8 cellular contexts compared by ENCODE assay signal in the genomic region with DNA sequence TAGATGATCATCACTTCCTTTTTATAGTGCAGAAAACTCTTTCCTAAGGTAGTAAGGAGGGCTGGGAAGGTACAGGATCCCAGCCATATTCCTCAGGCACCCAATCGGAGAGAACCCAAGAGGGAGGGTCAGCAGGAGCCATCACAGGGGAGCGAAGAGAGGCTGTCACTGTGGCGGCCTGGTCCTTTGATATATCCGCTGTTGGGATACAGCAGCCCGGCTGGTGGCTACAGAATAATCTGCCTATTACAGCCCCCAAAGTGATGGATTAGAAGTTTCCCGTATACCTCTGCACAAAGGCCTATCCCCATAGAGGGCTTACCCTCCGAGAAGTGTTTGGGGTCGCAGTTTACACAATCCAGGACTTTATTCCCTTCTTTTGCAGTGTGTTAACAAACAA. TPM values are rescaled to one million over a fixed set of nuclear protein-coding genes. Genes with fewer than 3 reads are reported as not detected.
DNase-seq lines count a peak whose midpoint lies in the region; ATAC-seq and TF ChIP-seq lines count a peak whose summit lies in the region.

No MANE protein-coding gene starts in this region.

- intact Hi-C loops in activated CD4-positive, alpha-beta memory T cell treated with anti-CD3 and anti-CD28 coated beads for 36 hours (cut with micrococcal nuclease) = loop anchor here (1.0 to 10.0 kb wide), 3 partner anchors 10 to 1895 kb away; partner anchors contain the start of gene ZDHHC5

- ATAC-seq in activated T-cell treated with anti-CD3 and anti-CD28 coated beads, Interleukin-2, amount 50 U/mL, for 72 hours (replicated peaks in 1 of 2) = peak in 1 of 2 donors; percentile 0
- ATAC-seq in GM21529 (IDR thresholded peaks at IDR 0.05; ENCODE audit: unreplicated experiment) = no peak

- H3K9me3 Mint-ChIP-seq in activated T-cell treated with anti-CD3 and anti-CD28 coated beads, Interleukin-2, amount 50 U/mL, for 72 hours = no peaks in the 10 kb centered on the region
- H3K9me3 Mint-ChIP-seq in activated CD4-positive, alpha-beta memory T cell treated with anti-CD3 and anti-CD28 coated beads for 36 hours = peaks cover 2% of the 10 kb centered on the region
- no peaks in the 10 kb centered on the region for H3K9me3 Mint-ChIP-seq in type B pancreatic cell

- H3K9me3 ChIP-seq in iPS-18c (ENCODE audit: control insufficient read depth, insufficient read depth, low read length) = no peaks in the 10 kb centered on the region

- H3K36me3 Mint-ChIP-seq in activated T-cell treated with anti-CD3 and anti-CD28 coated beads, Interleukin-2, amount 50 U/mL, for 72 hours (ENCODE audit: insufficient read depth in 2 of 2) = peaks cover 2% of the 10 kb centered on the region in 2 donors
- H3K36me3 Mint-ChIP-seq in activated CD4-positive, alpha-beta memory T cell treated with anti-CD3 and anti-CD28 coated beads for 36 hours = peaks cover 9% of the 10 kb centered on the region
- H3K36me3 Mint-ChIP-seq in type B pancreatic cell = peaks cover 4% of the 10 kb centered on the region

- CTCF ChIA-PET in activated CD4-positive, alpha-beta memory T cell treated with anti-CD3 and anti-CD28 coated beads for 36 hours (lab: Charles Lee) = interaction anchor here (1.8 to 3.2 kb wide), 2 partner anchors 9 to 23 kb away, joined by 9 to 12 read pairs; no protein-coding TSS in a partner anchor

- peak overlapping the region; percentile 79 to 90 for H3K4me3 Mint-ChIP-seq in activated T-cell treated with anti-CD3 and anti-CD28 coated beads, Interleukin-2, amount 50 U/mL, for 72 hours
- peak overlapping the region; percentile 93 for H3K4me3 Mint-ChIP-seq in activated CD4-positive, alpha-beta memory T cell treated with anti-CD3 and anti-CD28 coated beads for 36 hours
- peak overlapping the region; percentile 95 for H3K4me3 Mint-ChIP-seq in type B pancreatic cell

- H3K27ac Mint-ChIP-seq in activated T-cell treated with anti-CD3 and anti-CD28 coated beads, Interleukin-2, amount 50 U/mL, for 72 hours = peak overlapping the region; percentile 100
- H3K27ac Mint-ChIP-seq in activated CD4-positive, alpha-beta memory T cell treated with anti-CD3 and anti-CD28 coated beads for 36 hours = peak overlapping the region; percentile 96
- peak overlapping the region; percentile 98 for H3K27ac Mint-ChIP-seq in type B pancreatic cell

- H3K4me3 ChIP-seq in iPS-18c (ENCODE audit: insufficient read depth, low read depth, low read length) = peak overlapping the region; percentile 50; the same call in 1 of the 2 replicates

- TF ChIP-seq CTCF in type B pancreatic cell (conservative IDR thresholded peaks at IDR 0.05) = no peak

- DNase-seq in activated T-cell treated with anti-CD3 and anti-CD28 coated beads, Interleukin-2, amount 50 U/mL, for 72 hours = no peak
- DNase-seq in activated T-cell treated with anti-CD3 and anti-CD28 coated beads, Interleukin-2, amount 50 U/mL, for 48 hours = no peak
- DNase-seq in activated CD4-positive, alpha-beta memory T cell treated with anti-CD3 and anti-CD28 coated beads for 36 hours = no peak
- DNase-seq in type B pancreatic cell (ENCODE audit: extremely low spot score, unreplicated experiment) = no peak
- no peak for DNase-seq in medulla oblongata (ENCODE audit: extremely low spot score)
- DNase-seq in NK-92 treated with Interleukin-12 subunit alpha and Interleukin-12 subunit beta, amount 100 ng/mL, for 24 hours (lab: John Stamatoyannopoulos, UW) = no peak

- no peaks in the 10 kb centered on the region for H3K27me3 Mint-ChIP-seq in activated T-cell treated with anti-CD3 and anti-CD28 coated beads, Interleukin-2, amount 50 U/mL, for 72 hours (ENCODE audit: low read depth)
- peaks cover 4% of the 10 kb centered on the region for H3K27me3 Mint-ChIP-seq in activated CD4-positive, alpha-beta memory T cell treated with anti-CD3 and anti-CD28 coated beads for 36 hours
- peaks cover 20% of the 10 kb centered on the region for H3K27me3 Mint-ChIP-seq in type B pancreatic cell

- peaks cover 66% of the 10 kb centered on the region for H3K4me1 Mint-ChIP-seq in activated T-cell treated with anti-CD3 and anti-CD28 coated beads, Interleukin-2, amount 50 U/mL, for 72 hours (ENCODE audit: low read depth)
- H3K4me1 Mint-ChIP-seq in activated CD4-positive, alpha-beta memory T cell treated with anti-CD3 and anti-CD28 coated beads for 36 hours (ENCODE audit: low read depth) = peaks cover 44% of the 10 kb centered on the region
- peaks cover 23% of the 10 kb centered on the region for H3K4me1 Mint-ChIP-seq in type B pancreatic cell (ENCODE audit: unreplicated experiment)

- POLR2A ChIA-PET in activated CD4-positive, alpha-beta memory T cell treated with anti-CD3 and anti-CD28 coated beads for 36 hours (lab: Charles Lee) = interaction anchor here (1.3 to 1.5 kb wide), 2 partner anchors 10 to 109 kb away, joined by 5 to 6 read pairs; partner anchors contain the start of gene PATL1

RNA-seq across cellular contexts. Expression of gene OR4D9, which starts 48.5 kb away (rescaled TPM):
- total RNA-seq in activated T-cell treated with anti-CD3 and anti-CD28 coated beads, Interleukin-2, amount 50 U/mL, for 72 hours = not detected
- total RNA-seq in activated CD4-positive, alpha-beta memory T cell treated with anti-CD3 and anti-CD28 coated beads for 36 hours = not detected
- not detected in 2 replicates for total RNA-seq in type B pancreatic cell (ENCODE audit: low replicate concordance)

RNA-seq across cellular contexts. Expression of gene OSBP, which starts 55.7 kb away (rescaled TPM):
- total RNA-seq in activated T-cell treated with anti-CD3 and anti-CD28 coated beads, Interleukin-2, amount 50 U/mL, for 72 hours = 10 to 100 TPM; 61.9 to 67.4 TPM
- 10 to 100 TPM; 37.2 to 40.9 TPM for total RNA-seq in activated CD4-positive, alpha-beta memory T cell treated with anti-CD3 and anti-CD28 coated beads for 36 hours
- total RNA-seq in type B pancreatic cell (ENCODE audit: low replicate concordance) = 42.4 and 44.5 TPM in 2 replicates

RNA-seq across cellular contexts. Expression of gene OR4D11, which starts 56.5 kb away (rescaled TPM):
- total RNA-seq in activated T-cell treated with anti-CD3 and anti-CD28 coated beads, Interleukin-2, amount 50 U/mL, for 72 hours = not detected
- not detected for total RNA-seq in activated CD4-positive, alpha-beta memory T cell treated with anti-CD3 and anti-CD28 coated beads for 36 hours
- not detected in 2 replicates for total RNA-seq in type B pancreatic cell (ENCODE audit: low replicate concordance)
